In the genomic region with DNA sequence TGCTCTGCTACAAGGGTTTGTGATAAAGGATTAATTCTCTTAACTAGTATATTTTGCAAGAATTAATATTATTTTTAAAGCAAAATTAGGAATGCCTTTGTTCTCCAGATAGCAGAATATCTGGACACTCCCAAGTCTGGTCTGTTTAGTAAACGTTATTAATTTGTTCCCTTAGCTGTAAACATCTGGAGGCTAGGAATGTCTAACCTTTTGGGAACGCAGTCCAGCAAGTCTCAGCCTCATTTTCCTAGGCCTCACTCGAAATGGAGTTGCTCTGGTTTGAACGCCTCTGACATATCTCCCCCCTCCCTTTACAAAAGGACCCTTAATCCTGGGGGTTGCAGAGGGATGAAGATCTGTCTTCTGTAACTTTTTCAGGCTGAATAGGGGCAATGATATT, we compare ENCODE assay signal across 7 cellular contexts. TPM values are rescaled to one million over a fixed set of nuclear protein-coding genes. Genes with fewer than 3 reads are reported as not detected.
"Had no signal": no experiment of that assay in that cellular context is flagged by ENCODE, and none has a peak within 500 bp of the region (broad histone marks: within the 10 kb centered on the region; RNA-seq: fewer than 3 reads in every experiment).

No MANE protein-coding gene starts in this region.

- FAIRE-seq: HepG2, HTR-8/SVneo, K562 had no signal

- DNase-seq: IMR-90, KBM-7, KG1 had no signal

- H3K4me3 ChIP-seq: K562 had no signal

- H3K27ac ChIP-seq: HL-60 had no signal

RNA-seq across cellular contexts. Expression of gene WNT7A, which starts 59.3 kb away (rescaled TPM):
- polyA plus RNA-seq: HepG2, IMR-90 had no signal
